Comparison of ENCODE assay signal across 13 cellular contexts in the genomic region with DNA sequence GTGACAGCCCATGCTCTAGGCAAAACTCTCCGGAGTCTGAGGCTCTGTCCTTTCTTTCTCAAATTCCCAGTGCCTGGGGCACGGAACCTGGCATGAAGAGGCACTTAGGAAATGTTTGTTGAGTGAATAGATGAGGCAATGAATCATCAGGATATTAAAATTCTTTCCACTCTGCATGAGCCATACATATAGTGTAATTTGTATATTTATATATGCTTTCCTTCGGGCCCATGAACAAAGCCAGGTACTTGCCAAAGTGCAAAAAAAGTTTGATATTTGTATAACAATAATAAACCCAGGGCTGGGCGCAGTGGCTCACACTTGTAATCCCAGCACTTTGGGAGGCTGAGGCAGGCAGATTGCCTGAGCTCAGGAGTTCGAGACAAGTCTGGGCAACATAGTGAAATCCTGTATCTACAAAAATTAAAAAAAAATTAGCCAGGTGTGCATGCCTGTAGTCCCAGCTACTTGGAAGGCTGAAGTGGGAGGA.
DNase-seq lines count a peak whose midpoint lies in the region; ATAC-seq and TF ChIP-seq lines count a peak whose summit lies in the region.
"Had no signal": no experiment of that assay in that cellular context is flagged by ENCODE, and none has a peak within 500 bp of the region (broad histone marks: within the 10 kb centered on the region; RNA-seq: fewer than 3 reads in every experiment).

No MANE protein-coding gene starts in this region.

- peaks cover 13% of the 10 kb centered on the region for H3K4me1 ChIP-seq in GM23338 (ENCODE audit: insufficient read depth)
- H3K4me1 ChIP-seq in RWPE2 (ENCODE audit: insufficient read depth, poor library complexity, severe bottlenecking) = peaks cover 26% of the 10 kb centered on the region
- H3K4me1 ChIP-seq in heart left ventricle = no peaks in the 10 kb centered on the region
- H3K4me1 ChIP-seq: gastrocnemius medialis, spleen had no signal

- ATAC-seq in GM23338 (no peak), RWPE2 (ENCODE audit: low read depth) (peak; percentile 93), esophagus mucosa (peak; percentile 91), HG03045 (IDR thresholded peaks at IDR 0.05; ENCODE audit: unreplicated experiment) (no peak), heart left ventricle (no peak)
- ATAC-seq: gastrocnemius medialis had no signal

- H3K4me3 Mint-ChIP-seq in GM23338 = no peak overlapping the region
- H3K4me3 Mint-ChIP-seq: T-helper 2 cell treated with Interferon-gamma antibody and Interleukin-4, amounts not matched to agents 5 μg/mL and 100 μg/mL, for 36 hours had no signal

- H3K9me3 ChIP-seq in RWPE2 (ENCODE audit: severe bottlenecking) (no peaks in the 10 kb centered on the region), heart left ventricle (no peaks in the 10 kb centered on the region)
- H3K9me3 ChIP-seq: gastrocnemius medialis, spleen had no signal

- H3K4me1 Mint-ChIP-seq in GM23338 = peaks cover 22% of the 10 kb centered on the region

- no peaks in the 10 kb centered on the region for H3F3A ChIP-seq in GM23338 (replicated peaks; ENCODE audit: low read depth)

- peaks cover 3% of the 10 kb centered on the region for H3K27me3 Mint-ChIP-seq in GM23338 (ENCODE audit: insufficient read depth, low read depth, poor library complexity)

- H3K36me3 Mint-ChIP-seq in GM23338 (ENCODE audit: low read depth) = no peaks in the 10 kb centered on the region

- no peaks in the 10 kb centered on the region for H3K79me2 ChIP-seq in GM23338 (replicated peaks; ENCODE audit: insufficient read depth)

- intact Hi-C loops in posterior cingulate gyrus (cut with DNase I) = no loop called here
- intact Hi-C loops in heart left ventricle (cut with DNase I) = no loop called here

- H3K27ac Mint-ChIP-seq in GM23338 = 0 out of 2 replicates have a peak overlapping the region, but pooled peaks have one; percentile 3
- H3K27ac Mint-ChIP-seq: T-helper 2 cell treated with Interferon-gamma antibody and Interleukin-4, amounts not matched to agents 5 μg/mL and 100 μg/mL, for 36 hours had no signal

- TF ChIP-seq CTCF in GM23338 (conservative IDR thresholded peaks at IDR 0.05; ENCODE audit: low read depth in 2 of 2) (no peak), RWPE2 (IDR thresholded peaks at IDR 0.05; ENCODE audit: poor library complexity, severe bottlenecking) (peak; percentile 14), heart left ventricle (IDR thresholded peaks at IDR 0.05) (no peak)

- 76 to 89% (median 87%) methylated on average over 5 of the region's 5 CpGs for WGBS in heart left ventricle, 4 donors

- no peaks in the 10 kb centered on the region for H4K20me1 ChIP-seq in GM23338 (replicated peaks; ENCODE audit: insufficient read depth)

- no peaks in the 10 kb centered on the region for H3K9me3 Mint-ChIP-seq in GM23338
- H3K9me3 Mint-ChIP-seq: T-helper 2 cell treated with Interferon-gamma antibody and Interleukin-4, amounts not matched to agents 5 μg/mL and 100 μg/mL, for 36 hours had no signal

- H3K4me2 ChIP-seq in GM23338 = no peak overlapping the region

- DNase-seq in GM23338 (ENCODE audit: low spot score) (no peak), RWPE2 (ENCODE audit: low spot score) (peak; percentile 95), renal cortical epithelial cell (ENCODE audit: low read depth) (peak; percentile 79), NCI-H1436 (lab: John Stamatoyannopoulos, UW) (no peak), posterior cingulate gyrus (no peak), heart left ventricle (no peak)
- DNase-seq: anterior cingulate cortex, gastrocnemius medialis, MV-4-11, spleen had no signal

- peak overlapping the region; percentile 72; the same call in 1 of the 2 replicates for H2AFZ ChIP-seq in GM23338

- H3K27me3 ChIP-seq in GM23338 (ENCODE audit: insufficient read depth) (no peaks in the 10 kb centered on the region), RWPE2 (ENCODE audit: insufficient read depth, poor library complexity, severe bottlenecking) (no peaks in the 10 kb centered on the region), heart left ventricle (no peaks in the 10 kb centered on the region)
- H3K27me3 ChIP-seq: gastrocnemius medialis, spleen had no signal

- no peaks in the 10 kb centered on the region for H3K9me2 ChIP-seq in GM23338 (ENCODE audit: insufficient read depth)

- TF ChIP-seq POLR2A in heart left ventricle (IDR thresholded peaks at IDR 0.05) = no peak

- H3K4me3 ChIP-seq in GM23338 = no peak overlapping the region
- no peak overlapping the region for H3K4me3 ChIP-seq in RWPE2 (ENCODE audit: severe bottlenecking)
- H3K4me3 ChIP-seq in heart left ventricle = no peak overlapping the region
- H3K4me3 ChIP-seq: gastrocnemius medialis, spleen had no signal

- H3K27ac ChIP-seq in GM23338 (ENCODE audit: low read depth) = no peak overlapping the region
- peak overlapping the region; percentile 90 for H3K27ac ChIP-seq in RWPE2 (ENCODE audit: poor library complexity, severe bottlenecking)
- no peak overlapping the region for H3K27ac ChIP-seq in heart left ventricle
- H3K27ac ChIP-seq: gastrocnemius medialis, spleen had no signal

- H3K36me3 ChIP-seq in GM23338 (ENCODE audit: insufficient read depth) (no peaks in the 10 kb centered on the region), RWPE2 (ENCODE audit: low read depth) (no peaks in the 10 kb centered on the region), heart left ventricle (no peaks in the 10 kb centered on the region)
- H3K36me3 ChIP-seq: gastrocnemius medialis, spleen had no signal

TF ChIP-seq in GM23338, 12 proteins besides CTCF, POLR2A, EP300 and RAD21 (continues in another document):
- TF ChIP-seq NANOG (IDR thresholded peaks at IDR 0.05; ENCODE audit: borderline replicate concordance) (no peak), ZNF114 (CRISPR knock-in tag; IDR thresholded peaks at IDR 0.05) (no peak), ZNF331 (CRISPR knock-in tag; IDR thresholded peaks at IDR 0.05; ENCODE audit: low read depth) (no peak), JUNB (IDR thresholded peaks at IDR 0.05; ENCODE audit: unreplicated experiment) (no peak)
- TF ChIP-seq, protein P1, sequence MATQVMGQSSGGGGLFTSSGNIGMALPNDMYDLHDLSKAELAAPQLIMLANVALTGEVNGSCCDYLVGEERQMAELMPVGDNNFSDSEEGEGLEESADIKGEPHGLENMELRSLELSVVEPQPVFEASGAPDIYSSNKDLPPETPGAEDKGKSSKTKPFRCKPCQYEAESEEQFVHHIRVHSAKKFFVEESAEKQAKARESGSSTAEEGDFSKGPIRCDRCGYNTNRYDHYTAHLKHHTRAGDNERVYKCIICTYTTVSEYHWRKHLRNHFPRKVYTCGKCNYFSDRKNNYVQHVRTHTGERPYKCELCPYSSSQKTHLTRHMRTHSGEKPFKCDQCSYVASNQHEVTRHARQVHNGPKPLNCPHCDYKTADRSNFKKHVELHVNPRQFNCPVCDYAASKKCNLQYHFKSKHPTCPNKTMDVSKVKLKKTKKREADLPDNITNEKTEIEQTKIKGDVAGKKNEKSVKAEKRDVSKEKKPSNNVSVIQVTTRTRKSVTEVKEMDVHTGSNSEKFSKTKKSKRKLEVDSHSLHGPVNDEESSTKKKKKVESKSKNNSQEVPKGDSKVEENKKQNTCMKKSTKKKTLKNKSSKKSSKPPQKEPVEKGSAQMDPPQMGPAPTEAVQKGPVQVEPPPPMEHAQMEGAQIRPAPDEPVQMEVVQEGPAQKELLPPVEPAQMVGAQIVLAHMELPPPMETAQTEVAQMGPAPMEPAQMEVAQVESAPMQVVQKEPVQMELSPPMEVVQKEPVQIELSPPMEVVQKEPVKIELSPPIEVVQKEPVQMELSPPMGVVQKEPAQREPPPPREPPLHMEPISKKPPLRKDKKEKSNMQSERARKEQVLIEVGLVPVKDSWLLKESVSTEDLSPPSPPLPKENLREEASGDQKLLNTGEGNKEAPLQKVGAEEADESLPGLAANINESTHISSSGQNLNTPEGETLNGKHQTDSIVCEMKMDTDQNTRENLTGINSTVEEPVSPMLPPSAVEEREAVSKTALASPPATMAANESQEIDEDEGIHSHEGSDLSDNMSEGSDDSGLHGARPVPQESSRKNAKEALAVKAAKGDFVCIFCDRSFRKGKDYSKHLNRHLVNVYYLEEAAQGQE (IDR thresholded peaks at IDR 0.05; ENCODE audit: unreplicated experiment) = no peak

Comparison
In these comparisons a context has a peak if more than half of its experiments do, and no peak if none do; other contexts are left out.
1. ATAC-seq: peak in RWPE2 (single experiment) and esophagus mucosa (single experiment); none in GM23338 (single experiment), HG03045 (single experiment) and heart left ventricle (0 of 4).
2. DNase-seq: peak in RWPE2 (single experiment) and renal cortical epithelial cell (single experiment); none in GM23338 (single experiment), NCI-H1436 (single experiment), posterior cingulate gyrus (0 of 10) and heart left ventricle (0 of 5).